In genomic region chr1:37697090-37697489, GRCh38 we compare ENCODE assay signal across 20 cellular contexts. TPM values are rescaled to one million over a fixed set of nuclear protein-coding genes. Genes with fewer than 3 reads are reported as not detected.
DNase-seq lines count a peak whose midpoint lies in the region; ATAC-seq and TF ChIP-seq lines count a peak whose summit lies in the region.
"Had no signal": no experiment of that assay in that cellular context is flagged by ENCODE, and none has a peak within 500 bp of the region (broad histone marks: within the 10 kb centered on the region; RNA-seq: fewer than 3 reads in every experiment).

No MANE protein-coding gene starts in this region.

- peak; percentile 82 for ATAC-seq in mucosa of descending colon
- ATAC-seq: GM23338 had no signal

- H3K27ac ChIP-seq in transverse colon = peak overlapping the region; percentile 72 to 79 (median 76)
- no peak overlapping the region for H3K27ac ChIP-seq in WERI-Rb-1
- H3K27ac ChIP-seq: PC-9 had no signal

- H3K4me3 ChIP-seq in mucosa of descending colon (no peak overlapping the region), transverse colon (no peak overlapping the region), WERI-Rb-1 (ENCODE audit: low read depth, low read length) (no peak overlapping the region)
- H3K4me3 ChIP-seq: GM23338, HAP-1, PC-9 had no signal

- peak; percentile 22 to 34 for DNase-seq in NCI-H526 (lab: John Stamatoyannopoulos, UW)
- no peak for DNase-seq in NCI-H526 treated with DMSO at 0.1 percent for 48 hours (lab: John Stamatoyannopoulos, UW)
- DNase-seq in RKO (ENCODE audit: low spot score) = peak; percentile 13
- peak in 1 of 3 donors; percentile 33 for DNase-seq in mucosa of descending colon
- no peak for DNase-seq in transverse colon
- DNase-seq in NCI-H1436 treated with DMSO at 0.1 percent for 48 hours (lab: John Stamatoyannopoulos, UW) = no peak
- DNase-seq in WERI-Rb-1 = no peak
- no peak for DNase-seq in stimulated activated CD4-positive, alpha-beta T cell treated with anti-CD3 and anti-CD28 coated beads, Interleukin-2, amount 100 ng/mL, for 48 hours
- DNase-seq: 8988T, DMS53, GDM1, KG1, NCI-H1417, NCI-H1930, NCI-H524 treated with DMSO at 0.1 percent for 48 hours, PC-9, SIG-M5, SK-N-SH had no signal

- H3K9me3 ChIP-seq in mucosa of descending colon = no peaks in the 10 kb centered on the region
- no peaks in the 10 kb centered on the region for H3K9me3 ChIP-seq in transverse colon
- no peaks in the 10 kb centered on the region for H3K9me3 ChIP-seq in WERI-Rb-1 (ENCODE audit: severe bottlenecking)
- H3K9me3 ChIP-seq: HAP-1, SK-N-SH had no signal

- 70 to 71% methylated on average over 1 to 2 of the region's 2 CpGs for WGBS in transverse colon (ENCODE audit: low coverage in 1 of 2), 2 donors

- no peak for TF ChIP-seq POLR2A in transverse colon (IDR thresholded peaks at IDR 0.05)

- intact Hi-C loops in mucosa of descending colon (cut with DNase I, micrococcal nuclease) = no loop called here
- intact Hi-C loops in transverse colon (cut with DNase I; ENCODE audit: low total_unique reads) = no loop called here

- TF ChIP-seq CTCF in mucosa of descending colon (IDR thresholded peaks at IDR 0.05) = no peak
- no peak for TF ChIP-seq CTCF in transverse colon (IDR thresholded peaks at IDR 0.05)
- no peak for TF ChIP-seq CTCF in WERI-Rb-1 (IDR thresholded peaks at IDR 0.05; ENCODE audit: low read depth, low read length)

- H3K36me3 ChIP-seq in mucosa of descending colon (ENCODE audit: low read depth) = no peaks in the 10 kb centered on the region
- H3K36me3 ChIP-seq in transverse colon = no peaks in the 10 kb centered on the region
- H3K36me3 ChIP-seq in WERI-Rb-1 = peaks cover 84% of the 10 kb centered on the region

- in situ Hi-C loops in transverse colon (cut with MboI; ENCODE audit: low pct_ligation_motif_present in 1 of 4, low pct_unique_long_range_greater_than_20kb in 1 of 4, low sequenced_read_pairs in 3 of 4) = loop anchor here in 2 of 4 donors (25.0 kb wide), 1 partner anchor 235 kb away; the partner anchor contains the start of gene ZC3H12A (in 2 of the 2)

- H3K4me1 ChIP-seq in mucosa of descending colon (ENCODE audit: low read depth) = no peaks in the 10 kb centered on the region
- H3K4me1 ChIP-seq in transverse colon = peaks cover 0 to 32% (median 14%) of the 10 kb centered on the region in 4 donors

- no peak for TF ChIP-seq EP300 in transverse colon (IDR thresholded peaks at IDR 0.05; ENCODE audit: low read depth)

- no peaks in the 10 kb centered on the region for H3K27me3 ChIP-seq in transverse colon
- no peaks in the 10 kb centered on the region for H3K27me3 ChIP-seq in WERI-Rb-1 (ENCODE audit: insufficient read depth, low read depth, severe bottlenecking)

RNA-seq across cellular contexts. Expression of gene CDCA8, which starts 4.8 kb away (rescaled TPM):
- total RNA-seq in mucosa of descending colon = 10 to 100 TPM in 2 of 3 donors, 1 to 10 TPM in 1; 3.8 to 16.8 (median 10.1) TPM
- 1 to 10 TPM in 3 of 4 donors, not detected in 1; 2.0 to 5.7 (median 2.1) TPM for total RNA-seq in transverse colon

Comparison
In these comparisons a context has a peak if more than half of its experiments do, and no peak if none do; other contexts are left out.
1. DNase-seq: peak in NCI-H526 (2 of 2) and RKO (single experiment); none in NCI-H526 treated with DMSO at 0.1 percent for 48 hours (single experiment), transverse colon (single experiment), NCI-H1436 treated with DMSO at 0.1 percent for 48 hours (single experiment), WERI-Rb-1 (single experiment) and stimulated activated CD4-positive, alpha-beta T cell treated with anti-CD3 and anti-CD28 coated beads, Interleukin-2, amount 100 ng/mL, for 48 hours (0 of 2).